31 cellular contexts compared by ENCODE assay signal in the genomic region with DNA sequence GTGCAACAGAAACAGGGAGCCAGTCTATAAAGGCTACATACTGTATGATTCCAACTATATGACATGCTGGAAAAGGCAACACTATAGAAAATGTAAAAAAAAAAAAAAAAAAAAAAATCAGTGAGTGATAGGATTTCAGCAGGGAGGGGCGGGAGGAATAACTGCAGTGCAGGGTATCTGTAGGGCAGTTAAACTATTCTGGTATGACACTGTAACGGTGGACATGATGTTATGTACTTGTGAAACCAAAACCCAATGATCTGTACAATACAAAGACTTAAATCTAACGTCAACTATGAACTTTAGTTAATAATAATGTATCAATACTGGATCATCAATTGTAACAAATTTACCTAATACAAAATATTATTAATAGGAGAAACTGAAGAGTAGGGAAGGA.
"Had no signal": no experiment of that assay in that cellular context is flagged by ENCODE, and none has a peak within 500 bp of the region (broad histone marks: within the 10 kb centered on the region; RNA-seq: fewer than 3 reads in every experiment).

No MANE protein-coding gene starts in this region.

- H3K9me3 ChIP-seq: colonic mucosa, esophagus squamous epithelium had no signal

- H3K4me3 ChIP-seq: ascending aorta, breast epithelium, cardiac muscle cell, colonic mucosa, esophagus squamous epithelium, gastroesophageal sphincter, heart right ventricle, hepatocyte had no signal

- ATAC-seq: activated naive CD4-positive, alpha-beta T cell treated with anti-CD3 and anti-CD28 coated beads, Interleukin-2, amount 50 U/mL, for 72 hours; activated T-cell treated with anti-CD3 and anti-CD28 coated beads, Interleukin-2, amount 50 U/mL, for 72 hours; gastroesophageal sphincter; heart right ventricle; WTC11 had no signal

- H3K27ac ChIP-seq: ascending aorta, breast epithelium, cardiac muscle cell, colonic mucosa, epithelial cell of prostate, esophagus squamous epithelium, gastroesophageal sphincter, heart right ventricle, hepatocyte, VCaP had no signal

- H3K36me3 ChIP-seq: ascending aorta, breast epithelium, cardiac muscle cell, colonic mucosa, esophagus squamous epithelium, gastroesophageal sphincter, heart right ventricle had no signal

- H3K27me3 ChIP-seq: ascending aorta, breast epithelium, cardiac muscle cell, colonic mucosa, esophagus squamous epithelium, gastroesophageal sphincter, heart right ventricle, hepatocyte had no signal

- DNase-seq: activated CD4-positive, alpha-beta memory T cell treated with anti-CD3 and anti-CD28 coated beads, Interleukin-2, amount 10 ng/mL, durations not matched to agents 7 days and 5 days; activated CD4-positive, alpha-beta T cell treated with anti-CD3 and anti-CD28 coated beads for 1 hour; activated CD4-positive, alpha-beta T cell treated with anti-CD3 and anti-CD28 coated beads for 4 hours; activated CD4-positive, alpha-beta T cell treated with anti-CD3 and anti-CD28 coated beads, Interleukin-2, amount 10 ng/mL, durations not matched to agents 7 days and 5 days; activated CD4-positive, alpha-beta T cell treated with anti-CD3 and anti-CD28 coated beads, Interleukin-2, amount 50 U/mL, for 4 hours; activated CD8-positive, alpha-beta memory T cell treated with anti-CD3 and anti-CD28 coated beads, Interleukin-2, amount 50 U/mL, for 48 hours; activated gamma-delta T cell; activated naive CD4-positive, alpha-beta T cell; activated naive CD4-positive, alpha-beta T cell treated with anti-CD3 and anti-CD28 coated beads, Interleukin-2, amount 10 ng/mL, durations not matched to agents 7 days and 5 days; activated naive CD8-positive, alpha-beta T cell treated with anti-CD3 and anti-CD28 coated beads, Interleukin-2, amount 10 ng/mL, durations not matched to agents 7 days and 5 days; activated T-cell treated with anti-CD3 and anti-CD28 coated beads for 4 hours; activated T-cell treated with anti-CD3 and anti-CD28 coated beads, Interleukin-2, amount 50 U/mL, for 24 hours; activated T-cell treated with anti-CD3 and anti-CD28 coated beads, Interleukin-2, amount 50 U/mL, for 72 hours; central memory CD4-positive, alpha-beta T cell; cerebellar nuclear complex; colonic mucosa; effector CD8-positive, alpha-beta T cell; esophagus squamous epithelium; foreskin melanocyte; heart right ventricle had no signal

- FAIRE-seq: endometrium, endothelial cell of umbilical vein had no signal

- H2AFZ ChIP-seq: hepatocyte had no signal

- H3K4me1 ChIP-seq: ascending aorta had no signal

- H3K4me2 ChIP-seq: hepatocyte had no signal
